In the genomic region with DNA sequence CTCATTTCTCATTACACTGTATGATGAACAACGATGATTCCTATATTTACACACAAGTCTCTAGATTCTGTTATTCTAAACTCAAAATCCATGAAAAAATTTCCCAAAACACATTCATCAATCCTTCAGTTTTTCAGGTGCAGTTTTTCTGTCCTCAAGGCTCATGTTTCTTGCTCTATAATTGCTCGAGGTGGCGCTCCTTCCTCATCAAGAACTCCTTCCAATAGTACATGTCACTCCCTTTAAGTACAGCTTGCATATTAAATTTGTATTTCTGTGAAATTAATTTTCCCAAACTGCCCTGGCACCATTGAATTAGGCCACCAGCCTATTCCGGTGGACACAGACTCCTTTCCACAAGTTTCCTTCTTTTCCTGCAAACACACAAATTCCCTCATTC, we compare ENCODE assay signal across 24 cellular contexts.
DNase-seq lines count a peak whose midpoint lies in the region; ATAC-seq and TF ChIP-seq lines count a peak whose summit lies in the region.
"Had no signal": no experiment of that assay in that cellular context is flagged by ENCODE, and none has a peak within 500 bp of the region (broad histone marks: within the 10 kb centered on the region; RNA-seq: fewer than 3 reads in every experiment).

No MANE protein-coding gene starts in this region.

- H3K27me3 ChIP-seq in HCT116 (ENCODE audit: insufficient read depth, low read length) (peaks cover 7% of the 10 kb centered on the region; the same call in 1 of the 2 replicates), OCI-LY1 (ENCODE audit: insufficient read depth, low read length) (no peaks in the 10 kb centered on the region)
- H3K27me3 ChIP-seq: adrenal gland, breast epithelium, heart right ventricle, left lung, thyroid gland had no signal

- H4K20me1 ChIP-seq in HCT116 (ENCODE audit: insufficient read depth) = no peaks in the 10 kb centered on the region; the same call in 1 of the 2 replicates
- H4K20me1 ChIP-seq in OCI-LY1 (ENCODE audit: insufficient read depth, low read length) = no peaks in the 10 kb centered on the region

- no peaks in the 10 kb centered on the region for H3F3A ChIP-seq in OCI-LY1 (ENCODE audit: insufficient read depth, low read length)

- POLR2A ChIA-PET in HCT116 (lab: Charles Lee) = no interaction called here

- CTCF ChIA-PET in HCT116 (lab: Charles Lee) = interaction anchor here (1.0 kb wide), 1 partner anchor 496 kb away, joined by 3 read pairs; no protein-coding TSS in a partner anchor

- H3K9me2 ChIP-seq in HCT116 (ENCODE audit: insufficient read depth) (no peaks in the 10 kb centered on the region), OCI-LY1 (ENCODE audit: low read depth, low read length) (no peaks in the 10 kb centered on the region)

- H3K9me3 ChIP-seq in HCT116 (ENCODE audit: control insufficient read depth in 1 of 2, insufficient read depth in 1 of 2, low read depth in 1 of 2, low read length in 2 of 2) (no peaks in the 10 kb centered on the region), OCI-LY1 (ENCODE audit: low read length) (no peaks in the 10 kb centered on the region)
- H3K9me3 ChIP-seq: adrenal gland, breast epithelium, HAP-1, mucosa of descending colon, thyroid gland had no signal

- H3K79me2 ChIP-seq in HCT116 (ENCODE audit: insufficient read depth, low read length) = no peaks in the 10 kb centered on the region
- no peaks in the 10 kb centered on the region for H3K79me2 ChIP-seq in OCI-LY1 (ENCODE audit: insufficient read depth, low read length)

- DNase-seq in NCI-H82 (lab: John Stamatoyannopoulos, UW) (peak; percentile 5), NCI-H82 treated with DMSO at 0.1 percent for 48 hours (lab: John Stamatoyannopoulos, UW; ENCODE audit: unreplicated experiment) (no peak), HCT116 (ENCODE audit: low read depth, low spot score) (no peak), lung microvascular endothelial cell (ENCODE audit: low read depth in 2 of 2) (peak; percentile 1 to 15), NCI-H1092 (lab: John Stamatoyannopoulos, UW) (no peak)
- DNase-seq in stimulated activated CD4-positive, alpha-beta T cell treated with anti-CD3 and anti-CD28 coated beads, Interleukin-4, amount 100 ng/mL, for 24 hours = no peak
- DNase-seq: activated CD4-positive, alpha-beta T cell treated with anti-CD3 and anti-CD28 coated beads, Interleukin-2, amount 50 U/mL, for 4 hours; activated gamma-delta T cell treated with Interleukin-2 at 50 U/mL for 16 hours; adrenal gland; C1 segment of cervical spinal cord; heart right ventricle; left lung; MM.1S; mucosa of descending colon; NCI-H2081; SHP77 treated with DMSO at 0.1 percent for 48 hours; stimulated activated naive CD8-positive, alpha-beta T cell treated with anti-CD3 and anti-CD28 coated beads, Interleukin-15, Interleukin-2, amounts not matched to agents 100 U/mL and 50 U/mL, for 24 hours; thyroid gland; WERI-Rb-1 had no signal

- H2AFZ ChIP-seq in HCT116 (ENCODE audit: low read depth, low read length, poor library complexity, severe bottlenecking) (no peak overlapping the region), OCI-LY1 (ENCODE audit: low read length) (no peak overlapping the region)

- no TSS peak for BruUV-seq in HCT116 (replicated peaks; lab: Mats Ljungman, UMichigan)

- H3K4me2 ChIP-seq in HCT116 (ENCODE audit: low read length) (no peak overlapping the region), OCI-LY1 (ENCODE audit: low read length) (no peak overlapping the region)

- H3K9ac ChIP-seq in HCT116 (ENCODE audit: low read length) (no peak overlapping the region), OCI-LY1 (ENCODE audit: low read length) (no peak overlapping the region)

- H3K36me3 ChIP-seq in HCT116 (ENCODE audit: control insufficient read depth in 1 of 2, insufficient read depth in 2 of 2, low read length in 2 of 2) = no peaks in the 10 kb centered on the region
- no peaks in the 10 kb centered on the region for H3K36me3 ChIP-seq in OCI-LY1 (ENCODE audit: insufficient read depth, low read length)
- H3K36me3 ChIP-seq: adrenal gland, breast epithelium, HAP-1, heart right ventricle, left lung, thyroid gland, WERI-Rb-1 had no signal

- intact Hi-C loops in HCT116 (cut with micrococcal nuclease) = loop anchor here (5.0 kb wide), 1 partner anchor 728 kb away; no protein-coding TSS in a partner anchor

- H3K27ac ChIP-seq in HCT116 (ENCODE audit: low read depth, low read length) = no peak overlapping the region
- H3K27ac ChIP-seq in OCI-LY1 (ENCODE audit: low read depth, low read length, poor library complexity, severe bottlenecking) = no peak overlapping the region
- H3K27ac ChIP-seq: adrenal gland, breast epithelium, coronary artery, heart right ventricle, left lung, thyroid gland, WERI-Rb-1 had no signal

- RAD21 ChIA-PET in HCT116 (lab: Charles Lee; ENCODE audit: low non-redundant PET in 1 of 2, low total read pairs in 2 of 2, uncharacterized antibody in 2 of 2, unreplicated experiment in 2 of 2) = no interaction called here

- no peak for TF ChIP-seq POLR2A in HCT116 (IDR thresholded peaks at IDR 0.05; ENCODE audit: borderline replicate concordance, extremely low read depth, insufficient read depth, insufficient read length)

- TF ChIP-seq RAD21 in HCT116 (IDR thresholded peaks at IDR 0.05; ENCODE audit: low read depth) = peak; percentile 49; the same call in 1 of the 2 replicates

- ATAC-seq in HCT116 (no peak), HG03139 (IDR thresholded peaks at IDR 0.05; ENCODE audit: unreplicated experiment) (no peak)
- ATAC-seq: heart right ventricle; left lung; mucosa of descending colon; stimulated activated naive CD8-positive, alpha-beta T cell treated with anti-CD3 and anti-CD28 coated beads, Interleukin-15, Interleukin-2, amounts not matched to agents 100 U/mL and 50 U/mL, for 24 hours had no signal

- H3K4me3 ChIP-seq in HCT116 (replicated peaks in 1 of 2; ENCODE audit: low read depth in 1 of 2, low read length in 2 of 2) (no peak overlapping the region), OCI-LY1 (ENCODE audit: low read depth, low read length, poor library complexity, severe bottlenecking) (no peak overlapping the region)
- H3K4me3 ChIP-seq: adrenal gland, breast epithelium, coronary artery, HAP-1, heart right ventricle, left lung, mucosa of descending colon, thyroid gland had no signal

- TF ChIP-seq CTCF in HCT116 (IDR thresholded peaks at IDR 0.05 in 2 of 3, conservative IDR thresholded peaks at IDR 0.05 in 1 of 3; ENCODE audit: borderline replicate concordance in 1 of 3, insufficient read depth in 1 of 3, low read depth in 2 of 3, low read length in 2 of 3) (peak; percentile 24 to 44 (median 33); a peak in 5 of 6 replicates), OCI-LY1 (IDR thresholded peaks at IDR 0.05; ENCODE audit: low read length) (peak; percentile 22; the same call in 1 of the 2 replicates)

- no peaks in the 10 kb centered on the region for H3K4me1 ChIP-seq in HCT116 (ENCODE audit: control insufficient read depth in 1 of 2, insufficient read depth in 2 of 2, low read length in 2 of 2)
- H3K4me1 ChIP-seq in OCI-LY1 (ENCODE audit: insufficient read depth, low read length, severe bottlenecking) = no peaks in the 10 kb centered on the region
- H3K4me1 ChIP-seq: adrenal gland, breast epithelium, HAP-1, heart right ventricle, left lung, thyroid gland had no signal

TF ChIP-seq in HCT116, 20 proteins besides CTCF, POLR2A, EP300 and RAD21:
- TF ChIP-seq ZNF274 (IDR thresholded peaks at IDR 0.05; ENCODE audit: low read depth, low read length) (no peak), CBX3 (IDR thresholded peaks at IDR 0.05; ENCODE audit: low read depth) (no peak), FOSL1 (IDR thresholded peaks at IDR 0.05; ENCODE audit: low read depth) (no peak)

Comparison
In these comparisons a context has a peak if more than half of its experiments do, and no peak if none do; other contexts are left out.
1. DNase-seq: peak in NCI-H82 (single experiment) and lung microvascular endothelial cell (2 of 2); none in NCI-H82 treated with DMSO at 0.1 percent for 48 hours (single experiment), HCT116 (single experiment), stimulated activated CD4-positive, alpha-beta T cell treated with anti-CD3 and anti-CD28 coated beads, Interleukin-4, amount 100 ng/mL, for 24 hours (single experiment) and NCI-H1092 (single experiment).